Comparison of ENCODE assay signal across 20 cellular contexts in the genomic region with DNA sequence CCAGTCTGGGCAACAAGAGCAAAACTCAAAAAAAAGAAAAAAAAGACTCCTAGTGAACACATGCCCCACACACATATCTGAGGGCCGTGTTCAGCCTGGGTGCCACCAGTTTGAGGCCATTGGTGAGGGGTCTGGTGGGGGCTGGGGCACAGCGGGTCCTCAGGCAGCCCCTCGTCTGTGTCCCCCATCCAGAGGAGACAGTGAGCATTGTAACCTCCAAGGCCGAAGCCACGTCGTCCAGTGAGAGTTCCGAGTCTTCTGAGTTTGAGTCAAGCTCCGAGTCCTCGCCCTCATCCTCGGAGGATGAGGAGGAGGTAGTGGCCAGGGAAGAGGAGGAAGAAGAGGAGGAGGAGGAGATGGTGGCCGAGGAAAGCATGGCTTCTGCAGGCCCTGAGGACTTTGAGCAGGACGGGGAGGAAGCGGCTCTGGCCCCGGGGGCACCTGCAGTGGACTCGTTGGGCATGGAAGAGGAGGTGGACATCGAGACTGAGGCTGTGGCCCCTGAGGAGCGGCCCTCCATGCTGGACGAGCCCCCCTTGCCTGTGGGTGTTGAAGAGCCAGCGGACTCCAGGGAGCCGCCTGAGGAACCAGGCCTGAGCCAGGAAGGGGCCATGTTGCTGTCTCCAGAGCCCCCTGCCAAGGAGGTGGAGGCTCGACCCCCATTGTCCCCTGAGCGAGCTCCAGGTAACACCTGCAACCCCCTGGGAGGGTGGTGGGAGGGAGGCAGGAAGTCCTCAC. TPM values are rescaled to one million over a fixed set of nuclear protein-coding genes. Genes with fewer than 3 reads are reported as not detected.
"Had no signal": no experiment of that assay in that cellular context is flagged by ENCODE, and none has a peak within 500 bp of the region (broad histone marks: within the 10 kb centered on the region; RNA-seq: fewer than 3 reads in every experiment).

No MANE protein-coding gene starts in this region.

- H3K9me3 ChIP-seq: lower lobe of right lung, neutrophil, thyroid gland had no signal

- DNase-seq: activated CD4-positive, alpha-beta T cell treated with anti-CD3 and anti-CD28 coated beads, Interleukin-2, amount 50 U/mL, for 48 hours; activated CD8-positive, alpha-beta memory T cell treated with anti-CD3 and anti-CD28 coated beads, Interleukin-2, amount 10 ng/mL, durations not matched to agents 7 days and 5 days; activated gamma-delta T cell; dorsolateral prefrontal cortex; endodermal cell; foreskin keratinocyte; glutamatergic neuron; hippocampal formation; left colon; lower lobe of right lung; stimulated activated naive CD4-positive, alpha-beta T cell treated with Interleukin-2 at 50 U/mL for 16 hours; T-cell; thyroid gland; WERI-Rb-1 had no signal

- H3K9me3 Mint-ChIP-seq: endodermal cell; naive thymus-derived CD8-positive, alpha-beta T cell; T-cell had no signal

- H3K27ac ChIP-seq: dorsolateral prefrontal cortex, foreskin keratinocyte, lower lobe of right lung, neutrophil, parathyroid adenoma, thyroid gland, WERI-Rb-1 had no signal

- H3K4me1 ChIP-seq: foreskin keratinocyte, lower lobe of right lung, parathyroid adenoma, thyroid gland had no signal

- H3K4me3 Mint-ChIP-seq: activated CD8-positive, alpha-beta memory T cell treated with anti-CD3 and anti-CD28 coated beads, Interleukin-2, amount 10 ng/mL, durations not matched to agents 7 days and 5 days; activated naive CD8-positive, alpha-beta T cell; endodermal cell; T-cell had no signal

- H3K27me3 Mint-ChIP-seq: activated CD8-positive, alpha-beta memory T cell treated with anti-CD3 and anti-CD28 coated beads, Interleukin-2, amount 10 ng/mL, durations not matched to agents 7 days and 5 days; activated naive CD8-positive, alpha-beta T cell; naive thymus-derived CD8-positive, alpha-beta T cell; T-cell had no signal

- H3K4me3 ChIP-seq: dorsolateral prefrontal cortex, lower lobe of right lung, thyroid gland had no signal

- ATAC-seq: activated CD8-positive, alpha-beta memory T cell treated with anti-CD3 and anti-CD28 coated beads, Interleukin-2, amount 10 ng/mL, durations not matched to agents 7 days and 5 days; foreskin keratinocyte; left colon; lower lobe of right lung; naive thymus-derived CD8-positive, alpha-beta T cell; SK-N-SH treated with all-trans-retinoic acid at 6 μM for 48 hours; T-cell had no signal

- H3K27me3 ChIP-seq: dorsolateral prefrontal cortex, foreskin keratinocyte, neutrophil, thyroid gland had no signal

- H3K27ac Mint-ChIP-seq: activated CD8-positive, alpha-beta memory T cell treated with anti-CD3 and anti-CD28 coated beads, Interleukin-2, amount 10 ng/mL, durations not matched to agents 7 days and 5 days; activated naive CD8-positive, alpha-beta T cell; endodermal cell; T-cell had no signal

- H3K4me1 Mint-ChIP-seq: activated CD8-positive, alpha-beta memory T cell treated with anti-CD3 and anti-CD28 coated beads, Interleukin-2, amount 10 ng/mL, durations not matched to agents 7 days and 5 days; endodermal cell had no signal

RNA-seq across cellular contexts. Expression of a gene that starts 39.3 kb away (rescaled TPM):
- total RNA-seq: activated CD8-positive, alpha-beta memory T cell treated with anti-CD3 and anti-CD28 coated beads, Interleukin-2, amount 10 ng/mL, durations not matched to agents 7 days and 5 days; foreskin keratinocyte; naive thymus-derived CD8-positive, alpha-beta T cell; urinary bladder had no signal
